ENCODE assay signal across 1 cellular context in genomic region chr9:68338000-68338399, GRCh38. TPM values are rescaled to one million over a fixed set of nuclear protein-coding genes. Genes with fewer than 3 reads are reported as not detected.
"Had no signal": no experiment of that assay in that cellular context is flagged by ENCODE, and none has a peak within 500 bp of the region (broad histone marks: within the 10 kb centered on the region; RNA-seq: fewer than 3 reads in every experiment).

No MANE protein-coding gene starts in this region.

RNA-seq across cellular contexts. Expression of gene FOXD4L3, which starts 35.3 kb away (rescaled TPM):
- total RNA-seq: G401 had no signal
